In genomic region chr2:155679647-155680046, GRCh38 we compare ENCODE assay signal across 23 cellular contexts.
A peak's percentile ranks its signal among the peaks of the same experiment; 100 is the strongest.
DNase-seq lines count a peak whose midpoint lies in the region; ATAC-seq lines count a peak whose summit lies in the region.
"Had no signal": no experiment of that assay in that cellular context is flagged by ENCODE, and none has a peak within 500 bp of the region (broad histone marks: within the 10 kb centered on the region; RNA-seq: fewer than 3 reads in every experiment).

No MANE protein-coding gene starts in this region.

- POLR2A ChIA-PET in naive thymus-derived CD8-positive, alpha-beta T cell (lab: Charles Lee): no interaction called here

- peak; percentile 76 for ATAC-seq in GM19043 (IDR thresholded peaks at IDR 0.05; ENCODE audit: low read depth, unreplicated experiment)
- peak; percentile 48 for ATAC-seq in HG02678 (IDR thresholded peaks at IDR 0.05; ENCODE audit: unreplicated experiment)
- ATAC-seq in naive thymus-derived CD8-positive, alpha-beta T cell: no peak
- ATAC-seq: CD8-positive, alpha-beta T cell; HCT116 had no signal

- H3K27ac Mint-ChIP-seq in naive thymus-derived CD8-positive, alpha-beta T cell: no peak overlapping the region
- H3K27ac Mint-ChIP-seq: CD8-positive, alpha-beta T cell; IgD-negative memory B cell had no signal

- H3K4me3 Mint-ChIP-seq in naive thymus-derived CD8-positive, alpha-beta T cell: no peak overlapping the region
- H3K4me3 Mint-ChIP-seq: CD8-positive, alpha-beta T cell; IgD-negative memory B cell had no signal

- H3K4me1 ChIP-seq in SJCRH30: 0 out of 2 replicates have a peak, but pooled peaks cover 3% of the 10 kb centered on the region
- H3K4me1 ChIP-seq: BLaER1 had no signal

- H3K9me3 ChIP-seq in SJCRH30 (replicated peaks): no peaks in the 10 kb centered on the region
- H3K9me3 ChIP-seq: BLaER1, SK-N-SH had no signal

- no peak overlapping the region for H3K27ac ChIP-seq in SJCRH30
- H3K27ac ChIP-seq: BLaER1, GM23248, HL-60 had no signal

- no peaks in the 10 kb centered on the region for H3K36me3 Mint-ChIP-seq in naive thymus-derived CD8-positive, alpha-beta T cell
- H3K36me3 Mint-ChIP-seq: CD8-positive, alpha-beta T cell; IgD-negative memory B cell had no signal

- H3K36me3 ChIP-seq in SJCRH30: no peaks in the 10 kb centered on the region
- H3K36me3 ChIP-seq: BLaER1 had no signal

- H3K9me3 Mint-ChIP-seq in naive thymus-derived CD8-positive, alpha-beta T cell: peaks cover 0 to 10% (median 3%) of the 10 kb centered on the region in 9 donors

- no peaks in the 10 kb centered on the region for H3K27me3 ChIP-seq in SJCRH30
- H3K27me3 ChIP-seq: BLaER1 had no signal

- H3K27me3 Mint-ChIP-seq in naive thymus-derived CD8-positive, alpha-beta T cell: no peaks in the 10 kb centered on the region
- H3K27me3 Mint-ChIP-seq: IgD-negative memory B cell had no signal

- no peaks in the 10 kb centered on the region for H3K4me1 Mint-ChIP-seq in naive thymus-derived CD8-positive, alpha-beta T cell
- H3K4me1 Mint-ChIP-seq: IgD-negative memory B cell had no signal

- peak; percentile 15 for DNase-seq in DMS53 treated with DMSO at 0.1 percent for 48 hours (lab: John Stamatoyannopoulos, UW; ENCODE audit: unreplicated experiment)
- DNase-seq in NAMALWA (ENCODE audit: low spot score): peak; percentile 68
- DNase-seq in NCI-H69 (lab: John Stamatoyannopoulos, UW): no peak
- no peak for DNase-seq in SJCRH30
- no peak for DNase-seq in NCI-H2227 treated with DMSO at 0.1 percent for 48 hours (lab: John Stamatoyannopoulos, UW)
- no peak for DNase-seq in naive thymus-derived CD8-positive, alpha-beta T cell
- DNase-seq: CD8-positive, alpha-beta T cell; DND-41; GF-D8; GM23248; MV-4-11; NCI-H1417 treated with DMSO at 0.1 percent for 48 hours; NCI-H2029 treated with DMSO at 0.1 percent for 48 hours; NCI-H510A treated with DMSO at 0.1 percent for 48 hours; Right ventricle myocardium superior; SK-N-SH; T-helper 1 cell had no signal

- H3K4me3 ChIP-seq in SJCRH30: no peak overlapping the region
- H3K4me3 ChIP-seq: BLaER1, GM23248 had no signal

Comparison
In these comparisons a context has a peak if more than half of its experiments do, and no peak if none do; other contexts are left out.
1. DNase-seq: peak in DMS53 treated with DMSO at 0.1 percent for 48 hours (single experiment) and NAMALWA (single experiment); none in NCI-H69 (single experiment), SJCRH30 (0 of 2), NCI-H2227 treated with DMSO at 0.1 percent for 48 hours (single experiment) and naive thymus-derived CD8-positive, alpha-beta T cell (0 of 10).
2. ATAC-seq: peak in GM19043 (single experiment) and HG02678 (single experiment); none in naive thymus-derived CD8-positive, alpha-beta T cell (0 of 2).